1 cellular context compared by ENCODE assay signal in genomic region chr6:149032599-149033405, GRCh38.
TF ChIP-seq lines count a peak whose summit lies in the region.

No MANE protein-coding gene starts in this region.

TF ChIP-seq in HepG2, 621 proteins besides CTCF, POLR2A, EP300 and RAD21 (continued from another document and continues in another):
- TF ChIP-seq ZBTB39 (CRISPR knock-in tag; IDR thresholded peaks at IDR 0.05): no peak
- no peak for TF ChIP-seq HOXA9 (CRISPR knock-in tag; IDR thresholded peaks at IDR 0.05; ENCODE audit: borderline replicate concordance)
- TF ChIP-seq HNRNPUL1 (IDR thresholded peaks at IDR 0.05; ENCODE audit: low read depth, low read length): no peak
- TF ChIP-seq PPARG (CRISPR knock-in tag; conservative IDR thresholded peaks at IDR 0.05): peak; percentile 59; the same call in 1 of the 2 replicates
- no peak for TF ChIP-seq SNAI1 (CRISPR knock-in tag; IDR thresholded peaks at IDR 0.05; ENCODE audit: borderline replicate concordance)
- peak; percentile 98 for TF ChIP-seq NFE2L2 (IDR thresholded peaks at IDR 0.05; ENCODE audit: low read length)
- TF ChIP-seq ZNF557 (CRISPR knock-in tag; IDR thresholded peaks at IDR 0.05): no peak
- TF ChIP-seq TCF12 (IDR thresholded peaks at IDR 0.05): no peak
- TF ChIP-seq TCF12 (CRISPR knock-in tag; IDR thresholded peaks at IDR 0.05): no peak
- TF ChIP-seq JUN (CRISPR knock-in tag; IDR thresholded peaks at IDR 0.05): no peak
- TF ChIP-seq ZNF550 (CRISPR knock-in tag; IDR thresholded peaks at IDR 0.05; ENCODE audit: borderline replicate concordance): no peak
- TF ChIP-seq TGIF2 (CRISPR knock-in tag; IDR thresholded peaks at IDR 0.05): no peak; the same call in 1 of the 2 replicates
- TF ChIP-seq ZNF737 (CRISPR knock-in tag; IDR thresholded peaks at IDR 0.05; ENCODE audit: borderline replicate concordance): no peak
- no peak for TF ChIP-seq ZNF674 (CRISPR knock-in tag; IDR thresholded peaks at IDR 0.05; ENCODE audit: low read depth)
- peak; percentile 85 for TF ChIP-seq CREM (IDR thresholded peaks at IDR 0.05)
- no peak for TF ChIP-seq CREM (CRISPR knock-in tag; IDR thresholded peaks at IDR 0.05)
- TF ChIP-seq CCAR2 (optimal IDR thresholded peaks at IDR 0.05; ENCODE audit: low read depth, low read length): no peak
- no peak for TF ChIP-seq CCDC6 (CRISPR knock-in tag; IDR thresholded peaks at IDR 0.05)
- no peak for TF ChIP-seq ZBTB38 (CRISPR knock-in tag; IDR thresholded peaks at IDR 0.05)
- TF ChIP-seq ZNF503 (CRISPR knock-in tag; IDR thresholded peaks at IDR 0.05): peak; percentile 76
- TF ChIP-seq HNF4G (IDR thresholded peaks at IDR 0.05; ENCODE audit: borderline replicate concordance, low read depth, low read length): peak; percentile 92
- no peak for TF ChIP-seq HNF4G (CRISPR knock-in tag; IDR thresholded peaks at IDR 0.05; ENCODE audit: borderline replicate concordance, low read depth)
- no peak for TF ChIP-seq HNRNPK (IDR thresholded peaks at IDR 0.05; ENCODE audit: low read depth, low read length, poor library complexity, severe bottlenecking)
- TF ChIP-seq GLI4 (CRISPR knock-in tag; IDR thresholded peaks at IDR 0.05; ENCODE audit: borderline replicate concordance): no peak
- TF ChIP-seq ISX (CRISPR knock-in tag; conservative IDR thresholded peaks at IDR 0.05): no peak
- no peak for TF ChIP-seq ZNF660 (CRISPR knock-in tag; IDR thresholded peaks at IDR 0.05; ENCODE audit: borderline replicate concordance, low read depth)
- TF ChIP-seq KIAA2018 (CRISPR knock-in tag; IDR thresholded peaks at IDR 0.05; ENCODE audit: borderline replicate concordance): no peak
- no peak for TF ChIP-seq ZSCAN25 (CRISPR knock-in tag; IDR thresholded peaks at IDR 0.05)
- TF ChIP-seq ZNF609 (CRISPR knock-in tag; IDR thresholded peaks at IDR 0.05; ENCODE audit: borderline replicate concordance): peak; percentile 27; the same call in 1 of the 2 replicates
- TF ChIP-seq MAF1 (CRISPR knock-in tag; IDR thresholded peaks at IDR 0.05; ENCODE audit: borderline replicate concordance): no peak
- TF ChIP-seq CENPBD1 (CRISPR knock-in tag; IDR thresholded peaks at IDR 0.05; ENCODE audit: borderline replicate concordance, low read depth): no peak
- TF ChIP-seq ZFP36L1 (CRISPR knock-in tag; IDR thresholded peaks at IDR 0.05): peak; percentile 53; the same call in 1 of the 2 replicates
- no peak for TF ChIP-seq MTF1 (CRISPR knock-in tag; IDR thresholded peaks at IDR 0.05)
- no peak for TF ChIP-seq ZNF552 (CRISPR knock-in tag; IDR thresholded peaks at IDR 0.05; ENCODE audit: borderline replicate concordance)
- TF ChIP-seq IRF1 (CRISPR knock-in tag; IDR thresholded peaks at IDR 0.05; ENCODE audit: low read depth): no peak
- TF ChIP-seq NFIC (IDR thresholded peaks at IDR 0.05; ENCODE audit: low read length): peak; percentile 54
- no peak for TF ChIP-seq SRSF1 (optimal IDR thresholded peaks at IDR 0.05; ENCODE audit: low read depth, low read length)
- TF ChIP-seq ARHGAP35 (CRISPR knock-in tag; IDR thresholded peaks at IDR 0.05; ENCODE audit: borderline replicate concordance): no peak
- TF ChIP-seq TBX2 (CRISPR knock-in tag; IDR thresholded peaks at IDR 0.05; ENCODE audit: borderline replicate concordance): 0 out of 2 replicates have a peak, but pooled peaks have one; percentile 64
- peak; percentile 25 for TF ChIP-seq ZEB1 (IDR thresholded peaks at IDR 0.05; ENCODE audit: insufficient replicate concordance, low read depth)
- TF ChIP-seq FOXA1 (IDR thresholded peaks at IDR 0.05): no peak
- TF ChIP-seq FOXA1 (CRISPR knock-in tag; IDR thresholded peaks at IDR 0.05): peak; percentile 63; the same call in 1 of the 2 replicates
- TF ChIP-seq RCOR2 (CRISPR knock-in tag; IDR thresholded peaks at IDR 0.05): peak; percentile 46; the same call in 1 of the 2 replicates
- TF ChIP-seq MEIS1 (CRISPR knock-in tag; IDR thresholded peaks at IDR 0.05; ENCODE audit: borderline replicate concordance): no peak; the same call in 1 of the 2 replicates
- TF ChIP-seq ZNF256 (CRISPR knock-in tag; conservative IDR thresholded peaks at IDR 0.05): 0 out of 2 replicates have a peak, but pooled peaks have one; percentile 31
- no peak for TF ChIP-seq ZNF713 (CRISPR knock-in tag; IDR thresholded peaks at IDR 0.05)
- TF ChIP-seq ZNF567 (CRISPR knock-in tag; IDR thresholded peaks at IDR 0.05; ENCODE audit: borderline replicate concordance): no peak
- TF ChIP-seq MNT (IDR thresholded peaks at IDR 0.05): no peak
- TF ChIP-seq KDM1A (CRISPR knock-in tag; IDR thresholded peaks at IDR 0.05): no peak
- no peak for TF ChIP-seq ZBTB21 (CRISPR knock-in tag; IDR thresholded peaks at IDR 0.05)
